Comparison of ENCODE assay signal across 20 cellular contexts in the genomic region with DNA sequence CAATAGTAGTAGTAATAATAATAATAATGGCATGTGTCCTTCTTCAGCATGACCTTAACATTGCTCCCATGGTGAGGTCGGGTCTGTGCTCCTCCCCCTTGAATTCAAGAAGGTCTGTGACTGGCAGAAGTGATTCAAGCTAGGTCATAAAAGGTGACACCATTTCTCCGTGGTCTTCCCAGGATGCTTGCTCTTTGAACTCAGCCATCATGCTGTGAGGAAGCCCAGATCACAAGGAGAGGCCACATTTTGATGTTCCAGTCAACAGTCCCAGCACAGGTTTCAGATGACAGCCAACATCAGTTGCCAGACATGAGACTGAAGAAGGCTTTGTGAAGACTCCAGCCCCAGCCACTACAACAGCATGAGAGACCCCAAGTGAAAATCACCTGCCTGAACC.
DNase-seq lines count a peak whose midpoint lies in the region; ATAC-seq and TF ChIP-seq lines count a peak whose summit lies in the region.
"Had no signal": no experiment of that assay in that cellular context is flagged by ENCODE, and none has a peak within 500 bp of the region (broad histone marks: within the 10 kb centered on the region; RNA-seq: fewer than 3 reads in every experiment).

No MANE protein-coding gene starts in this region.

- H3K4me3 ChIP-seq in NT2/D1 (ENCODE audit: insufficient read length, low read depth) (no peak overlapping the region), hepatocyte (no peak overlapping the region), coronary artery (no peak overlapping the region)
- H3K4me3 ChIP-seq: A549; BLaER1 treated with 17β-estradiol and CSF1 and Interleukin-3, amounts not matched to agents 10 nM and 100 nM had no signal

- H3K27me3 ChIP-seq in NT2/D1 (ENCODE audit: insufficient read depth, insufficient read length) (no peaks in the 10 kb centered on the region), hepatocyte (no peaks in the 10 kb centered on the region)
- H3K27me3 ChIP-seq: BE2C; BLaER1 treated with 17β-estradiol and CSF1 and Interleukin-3, amounts not matched to agents 10 nM and 100 nM had no signal

- no peaks in the 10 kb centered on the region for H4K20me1 ChIP-seq in hepatocyte (ENCODE audit: insufficient read depth, poor library complexity, severe bottlenecking)
- H4K20me1 ChIP-seq: BLaER1 treated with 17β-estradiol and CSF1 and Interleukin-3, amounts not matched to agents 10 nM and 100 nM had no signal

- H3K9me3 ChIP-seq in NT2/D1 (ENCODE audit: insufficient read depth, low read length) (no peaks in the 10 kb centered on the region), hepatocyte (ENCODE audit: low read depth) (no peaks in the 10 kb centered on the region)
- H3K9me3 ChIP-seq: A549; BE2C; BLaER1 treated with 17β-estradiol and CSF1 and Interleukin-3, amounts not matched to agents 10 nM and 100 nM had no signal

- no peak overlapping the region for H2AFZ ChIP-seq in hepatocyte

- no peak overlapping the region for H3K9ac ChIP-seq in NT2/D1 (ENCODE audit: insufficient read length, low read depth)
- H3K9ac ChIP-seq: BLaER1 treated with 17β-estradiol and CSF1 and Interleukin-3, amounts not matched to agents 10 nM and 100 nM had no signal

- H3K36me3 ChIP-seq in NT2/D1 (ENCODE audit: insufficient read depth, insufficient read length, low read length) (no peaks in the 10 kb centered on the region), hepatocyte (replicated peaks; ENCODE audit: insufficient read depth, low read depth) (no peaks in the 10 kb centered on the region)
- H3K36me3 ChIP-seq: BE2C; BLaER1 treated with 17β-estradiol and CSF1 and Interleukin-3, amounts not matched to agents 10 nM and 100 nM had no signal

- H3K4me2 ChIP-seq in hepatocyte: no peak overlapping the region
- H3K4me2 ChIP-seq: A549; BLaER1 treated with 17β-estradiol and CSF1 and Interleukin-3, amounts not matched to agents 10 nM and 100 nM had no signal

- ATAC-seq in left lobe of liver: no peak
- ATAC-seq: A549 had no signal

- peak; percentile 13 for DNase-seq in activated effector memory CD4-positive, alpha-beta T cell treated with anti-CD3 and anti-CD28 coated beads, Interleukin-2, amount 50 U/mL, for 16 hours
- DNase-seq in activated effector memory CD4-positive, alpha-beta T cell treated with Interleukin-2 at 50 U/mL for 16 hours: no peak
- DNase-seq in NT2/D1 (ENCODE audit: low read depth, low spot score): peak; percentile 9
- peak; percentile 3 for DNase-seq in left lobe of liver (ENCODE audit: low spot score)
- no peak for DNase-seq in hepatocyte (ENCODE audit: low spot score)
- no peak for DNase-seq in C1 segment of cervical spinal cord (lab: John Stamatoyannopoulos, UW)
- no peak for DNase-seq in coronary artery (ENCODE audit: low spot score)
- DNase-seq: 8988T; ACHN; AML-193; BE2C; Calu3; CD4-positive, alpha-beta memory T cell; COR-L47; DMS53; DMS79 treated with DMSO at 0.1 percent for 48 hours; H7; HCEC 1CT had no signal

- peaks cover 2% of the 10 kb centered on the region for H3K4me1 ChIP-seq in NT2/D1 (ENCODE audit: insufficient read depth, insufficient read length)
- no peaks in the 10 kb centered on the region for H3K4me1 ChIP-seq in hepatocyte (ENCODE audit: insufficient read depth)
- H3K4me1 ChIP-seq: A549; BE2C; BLaER1 treated with 17β-estradiol and CSF1 and Interleukin-3, amounts not matched to agents 10 nM and 100 nM had no signal

- WGBS in hepatocyte (ENCODE audit: low lambda C conversion rate, missing lambda C conversion rate): 15% methylated on average over 2 of the region's 2 CpGs

- H3K79me2 ChIP-seq in hepatocyte: no peaks in the 10 kb centered on the region

- no peak overlapping the region for H3K27ac ChIP-seq in hepatocyte
- no peak overlapping the region for H3K27ac ChIP-seq in coronary artery
- H3K27ac ChIP-seq: A549; BLaER1 treated with 17β-estradiol and CSF1 and Interleukin-3, amounts not matched to agents 10 nM and 100 nM had no signal

- no peaks in the 10 kb centered on the region for H3K9me2 ChIP-seq in hepatocyte (replicated peaks; ENCODE audit: insufficient read depth)

- TF ChIP-seq CTCF in hepatocyte (IDR thresholded peaks at IDR 0.05; ENCODE audit: poor library complexity) (no peak), coronary artery (IDR thresholded peaks at IDR 0.05) (no peak)

Comparison
In these comparisons a context has a peak if more than half of its experiments do, and no peak if none do; other contexts are left out.
1. DNase-seq: peak in activated effector memory CD4-positive, alpha-beta T cell treated with anti-CD3 and anti-CD28 coated beads, Interleukin-2, amount 50 U/mL, for 16 hours (single experiment), NT2/D1 (single experiment) and left lobe of liver (single experiment); none in activated effector memory CD4-positive, alpha-beta T cell treated with Interleukin-2 at 50 U/mL for 16 hours (single experiment), hepatocyte (single experiment), C1 segment of cervical spinal cord (0 of 14) and coronary artery (single experiment).